8 cellular contexts compared by ENCODE assay signal in the genomic region with DNA sequence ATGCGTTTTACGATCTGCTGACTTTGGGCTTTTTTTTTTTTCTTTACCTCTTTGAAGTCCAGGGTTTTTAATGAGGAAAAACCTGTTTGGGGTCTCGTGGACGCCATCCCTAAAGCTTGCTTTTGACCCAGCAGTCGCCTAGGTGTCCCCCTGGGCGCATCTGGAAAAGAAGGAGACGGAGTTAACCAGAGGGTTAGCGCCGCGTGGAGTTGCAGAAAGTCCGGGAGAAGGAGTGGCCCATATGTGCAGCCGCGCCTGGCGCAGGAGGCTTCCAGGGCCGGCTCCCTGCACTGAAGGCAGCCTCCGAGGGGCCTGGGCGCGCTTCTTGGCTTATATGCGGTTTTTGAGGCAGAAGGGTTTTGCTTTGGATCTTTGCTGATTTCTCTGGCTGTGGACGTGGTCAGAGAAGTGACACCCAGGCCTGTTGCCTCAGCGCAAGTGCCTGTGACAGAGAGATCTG. TPM values are rescaled to one million over a fixed set of nuclear protein-coding genes. Genes with fewer than 3 reads are reported as not detected.
A peak's percentile ranks its signal among the peaks of the same experiment; 100 is the strongest.
DNase-seq lines count a peak whose midpoint lies in the region; ATAC-seq and TF ChIP-seq lines count a peak whose summit lies in the region.

No MANE protein-coding gene starts in this region.

- TF ChIP-seq CTCF in PC-3 (conservative IDR thresholded peaks at IDR 0.05; ENCODE audit: low read depth, low read length) (no peak), mucosa of descending colon (IDR thresholded peaks at IDR 0.05) (no peak)

- 0 out of 2 replicates have a peak overlapping the region, but pooled peaks have one; percentile 9 for H3K27ac ChIP-seq in PC-3 (ENCODE audit: low read length)

- H3K4me1 ChIP-seq in PC-3 (ENCODE audit: insufficient read depth, low read length) (peaks cover 33% of the 10 kb centered on the region), mucosa of descending colon (ENCODE audit: low read depth) (peaks cover 13% of the 10 kb centered on the region)

- peaks cover 57% of the 10 kb centered on the region for H3K79me2 ChIP-seq in PC-3 (ENCODE audit: low read length)

- intact Hi-C loops in activated CD4-positive, alpha-beta T cell treated with anti-CD3 and anti-CD28 coated beads for 36 hours (cut with DNase I, micrococcal nuclease) = loop anchor here in 1 of 2 experiments (1.0 to 5.0 kb wide), 7 partner anchors 16 to 393 kb away; partner anchors contain the start of genes DYNLT1, EZR, GTF2H5 and SERAC1
- intact Hi-C loops in PC-3 (cut with micrococcal nuclease) = no loop called here
- intact Hi-C loops in mucosa of descending colon (cut with DNase I, micrococcal nuclease) = no loop called here

- H3K4me2 ChIP-seq in PC-3 (ENCODE audit: low read length) = peak overlapping the region; percentile 87

- H3K36me3 ChIP-seq in PC-3 (ENCODE audit: low read depth, low read length) (no peaks in the 10 kb centered on the region), mucosa of descending colon (ENCODE audit: low read depth) (no peaks in the 10 kb centered on the region)

- peaks cover 14% of the 10 kb centered on the region; the same call in 1 of the 2 replicates for H4K20me1 ChIP-seq in PC-3 (ENCODE audit: low read length)

- POLR2A ChIA-PET in activated CD4-positive, alpha-beta T cell treated with anti-CD3 and anti-CD28 coated beads for 36 hours (lab: Charles Lee) = no interaction called here
- POLR2A ChIA-PET in PC-3 (lab: Charles Lee; ENCODE audit: unreplicated experiment) = no interaction called here

- H3K4me3 Mint-ChIP-seq in activated CD4-positive, alpha-beta T cell treated with anti-CD3 and anti-CD28 coated beads for 36 hours = peak overlapping the region; percentile 96

- H3K9ac ChIP-seq in PC-3 (ENCODE audit: low read length) = peak overlapping the region; percentile 88

- no peaks in the 10 kb centered on the region for H3K9me3 ChIP-seq in PC-3 (ENCODE audit: low read length)
- H3K9me3 ChIP-seq in mucosa of descending colon = no peaks in the 10 kb centered on the region

- peak overlapping the region; percentile 89 for H3K4me3 ChIP-seq in PC-3 (ENCODE audit: low read length)
- H3K4me3 ChIP-seq in mucosa of descending colon = peak overlapping the region; percentile 84

- H3K4me1 Mint-ChIP-seq in activated CD4-positive, alpha-beta T cell treated with anti-CD3 and anti-CD28 coated beads for 36 hours = peaks cover 38% of the 10 kb centered on the region

- peak overlapping the region; percentile 92 for H3K27ac Mint-ChIP-seq in activated CD4-positive, alpha-beta T cell treated with anti-CD3 and anti-CD28 coated beads for 36 hours

- CTCF ChIA-PET in activated CD4-positive, alpha-beta T cell treated with anti-CD3 and anti-CD28 coated beads for 36 hours (lab: Charles Lee) = interaction anchor here (1.5 kb wide), 1 partner anchor 46 kb away, joined by 4 read pairs; no protein-coding TSS in a partner anchor
- CTCF ChIA-PET in PC-3 (lab: Charles Lee) = no interaction called here

- no TSS peak for BruUV-seq in PC-3 (replicated peaks; lab: Mats Ljungman, UMichigan)

- H3K9me3 Mint-ChIP-seq in activated CD4-positive, alpha-beta T cell treated with anti-CD3 and anti-CD28 coated beads for 36 hours (ENCODE audit: low read depth) = no peaks in the 10 kb centered on the region

- peak overlapping the region; percentile 75 for H2AFZ ChIP-seq in PC-3 (ENCODE audit: low read length)

- peak; percentile 36 for DNase-seq in activated CD4-positive, alpha-beta T cell treated with anti-CD3 and anti-CD28 coated beads for 36 hours
- DNase-seq in activated CD4-positive, alpha-beta T cell treated with anti-CD3 and anti-CD28 coated beads for 4 hours = no peak
- DNase-seq in PC-3 (peak; percentile 12), dermis blood vessel endothelial cell (peak; percentile 35), mucosa of descending colon (peak in 2 of 3 donors; percentile 51 to 64), NCI-H774 (lab: John Stamatoyannopoulos, UW) (no peak), GDM1 (lab: John Stamatoyannopoulos, UW) (no peak)
- no peak for DNase-seq in activated CD4-positive, CD25-positive, alpha-beta regulatory T cell (lab: John Stamatoyannopoulos, UW)

- no peaks in the 10 kb centered on the region for H3K27me3 ChIP-seq in PC-3 (ENCODE audit: low read length)

- no peaks in the 10 kb centered on the region for H3F3A ChIP-seq in PC-3 (ENCODE audit: low read length, unreplicated experiment)

- peak; percentile 18 for ATAC-seq in activated CD4-positive, alpha-beta T cell treated with anti-CD3 and anti-CD28 coated beads for 36 hours
- ATAC-seq in PC-3 = peak; percentile 15; the same call in 1 of the 2 replicates
- ATAC-seq in mucosa of descending colon = peak; percentile 58

- peaks cover 2% of the 10 kb centered on the region for H3K36me3 Mint-ChIP-seq in activated CD4-positive, alpha-beta T cell treated with anti-CD3 and anti-CD28 coated beads for 36 hours (ENCODE audit: low read depth)

- H3K27me3 Mint-ChIP-seq in activated CD4-positive, alpha-beta T cell treated with anti-CD3 and anti-CD28 coated beads for 36 hours = no peaks in the 10 kb centered on the region

- no peaks in the 10 kb centered on the region for H3K9me2 ChIP-seq in PC-3 (replicated peaks; ENCODE audit: low read length)

RNA-seq across cellular contexts. Expression of gene TMEM181, which starts 0.9 kb away (rescaled TPM):
- 1 to 10 TPM; 8.3 to 9.9 TPM for total RNA-seq in activated CD4-positive, alpha-beta T cell treated with anti-CD3 and anti-CD28 coated beads for 36 hours
- 10.4 and 13.7 TPM in 2 replicates for total RNA-seq in PC-3 (2014; rRNA removed)
- 43.9 and 57.9 TPM in 2 replicates for total RNA-seq in dermis blood vessel endothelial cell
- 10 to 100 TPM; 35.7 to 47.8 (median 39.4) TPM for total RNA-seq in mucosa of descending colon

Comparison
In these comparisons a context has a peak if more than half of its experiments do, and no peak if none do; other contexts are left out.
1. DNase-seq: peak in activated CD4-positive, alpha-beta T cell treated with anti-CD3 and anti-CD28 coated beads for 36 hours (single experiment), PC-3 (single experiment), dermis blood vessel endothelial cell (single experiment) and mucosa of descending colon (2 of 3); none in activated CD4-positive, alpha-beta T cell treated with anti-CD3 and anti-CD28 coated beads for 4 hours (0 of 2), activated CD4-positive, CD25-positive, alpha-beta regulatory T cell (0 of 4), NCI-H774 (single experiment) and GDM1 (single experiment).
2. Peak in every context shown above with its lines, with median percentiles within 50 percentile points of each other: ATAC-seq.